14 cellular contexts compared by ENCODE assay signal in genomic region chr2:145221032-145221431, GRCh38.
"Had no signal": no experiment of that assay in that cellular context is flagged by ENCODE, and none has a peak within 500 bp of the region (broad histone marks: within the 10 kb centered on the region; RNA-seq: fewer than 3 reads in every experiment).

No MANE protein-coding gene starts in this region.

- ATAC-seq: activated T-cell treated with anti-CD3 and anti-CD28 coated beads, Interleukin-2, amount 50 U/mL, for 72 hours; heart left ventricle; left lobe of liver; psoas muscle; sciatic nerve; stimulated activated naive B cell treated with anti-CD40 and anti-IgM and Interleukin-4, amounts not matched to agents 10 μg/mL and 1 μg/mL and 100 μg/mL, for 72 hours had no signal

- H3K9me3 ChIP-seq: heart left ventricle, psoas muscle had no signal

- H3K36me3 ChIP-seq: cardiac muscle cell, heart left ventricle had no signal

- H3K4me3 ChIP-seq: cardiac muscle cell, heart left ventricle, psoas muscle had no signal

- H3K27me3 ChIP-seq: cardiac muscle cell, heart left ventricle had no signal

- H3K27ac ChIP-seq: cardiac muscle cell, heart left ventricle, psoas muscle had no signal

- DNase-seq: activated CD4-positive, alpha-beta memory T cell treated with anti-CD3 and anti-CD28 coated beads, Interleukin-2, amount 10 ng/mL, durations not matched to agents 7 days and 5 days; activated CD4-positive, CD25-positive, alpha-beta regulatory T cell treated with anti-CD3 and anti-CD28 coated beads, Interleukin-2, amount 50 U/mL, for 72 hours; activated naive CD4-positive, alpha-beta T cell; activated T-cell treated with anti-CD3 and anti-CD28 coated beads, Interleukin-2, amount 50 U/mL, for 72 hours; foreskin melanocyte; heart left ventricle; islet precursor cell; psoas muscle; stimulated activated CD4-positive, alpha-beta T cell treated with anti-CD3 and anti-CD28 coated beads, Interleukin-2, amount 100 ng/mL, for 24 hours; stimulated activated naive B cell treated with anti-CD40 and anti-IgM and Interleukin-4, amounts not matched to agents 10 μg/mL and 1 μg/mL and 100 μg/mL, for 72 hours; trophoblast cell had no signal
